29 cellular contexts compared by ENCODE assay signal in the genomic region with DNA sequence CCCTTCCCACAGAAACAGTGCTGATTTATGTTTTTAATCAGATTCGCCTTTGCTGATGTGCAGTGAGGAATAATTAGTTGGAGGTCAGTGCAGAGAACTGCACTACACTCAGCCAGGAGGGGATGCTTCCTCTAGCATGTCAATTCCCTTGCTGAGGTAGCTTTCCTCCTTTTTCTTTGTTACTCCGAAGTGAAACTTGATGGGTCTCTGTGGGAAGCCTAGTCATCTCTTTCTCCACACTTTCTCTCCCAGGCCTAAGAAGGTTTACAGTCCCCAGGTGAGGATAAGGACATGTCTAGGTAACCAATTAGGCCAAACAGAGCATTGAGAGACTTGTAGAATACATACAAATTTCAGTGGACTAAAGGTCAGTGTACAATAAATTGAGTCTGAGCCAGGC.
"Had no signal": no experiment of that assay in that cellular context is flagged by ENCODE, and none has a peak within 500 bp of the region (broad histone marks: within the 10 kb centered on the region; RNA-seq: fewer than 3 reads in every experiment).

No MANE protein-coding gene starts in this region.

- H3K27ac Mint-ChIP-seq: naive thymus-derived CD8-positive, alpha-beta T cell; nephron progenitor cell; stimulated activated effector memory CD8-positive, alpha-beta T cell treated with anti-CD3 and anti-CD28 coated beads, Interleukin-12 subunit alpha, Interleukin-12 subunit beta, amount 100 ng/mL, for 72 hours had no signal

- H3K4me3 Mint-ChIP-seq: naive thymus-derived CD8-positive, alpha-beta T cell; nephron progenitor cell; stimulated activated effector memory CD8-positive, alpha-beta T cell treated with anti-CD3 and anti-CD28 coated beads, Interleukin-12 subunit alpha, Interleukin-12 subunit beta, amount 100 ng/mL, for 72 hours had no signal

- H3K36me3 ChIP-seq: gastrocnemius medialis, left lung, ovary, sigmoid colon, stomach, thyroid gland, vagina had no signal

- DNase-seq: dorsolateral prefrontal cortex; effector CD4-positive, alpha-beta T cell; foreskin fibroblast; gastrocnemius medialis; head of caudate nucleus; left cardiac atrium; left lung; mammary epithelial cell; mesendoderm; naive thymus-derived CD8-positive, alpha-beta T cell; nephron progenitor cell; occipital lobe; ovary; posterior cingulate gyrus; psoas muscle; right cardiac atrium; sigmoid colon; stimulated activated CD4-positive, alpha-beta T cell treated with anti-CD3 and anti-CD28 coated beads, Interleukin-2, amount 100 ng/mL, for 24 hours; stimulated activated CD4-positive, alpha-beta T cell treated with anti-CD3 and anti-CD28 coated beads, Interleukin-4, amount 100 ng/mL, for 24 hours; stimulated activated naive CD4-positive, alpha-beta T cell treated with Interleukin-2 at 50 U/mL for 16 hours; stomach; thyroid gland; trophoblast cell had no signal

- H3K27me3 ChIP-seq: dorsolateral prefrontal cortex, gastrocnemius medialis, left lung, ovary, sigmoid colon, stomach, thyroid gland, vagina had no signal

- H3K4me1 ChIP-seq: gastrocnemius medialis, left lung, psoas muscle, sigmoid colon, stomach, vagina had no signal

- H3K27ac ChIP-seq: dorsolateral prefrontal cortex, epithelial cell of prostate, gastrocnemius medialis, left lung, ovary, psoas muscle, sigmoid colon, stomach, thyroid gland, vagina had no signal

- H3K4me3 ChIP-seq: dorsolateral prefrontal cortex, gastrocnemius medialis, left lung, ovary, psoas muscle, sigmoid colon, stomach, thyroid gland, vagina had no signal

- H3K9me3 ChIP-seq: gastrocnemius medialis, ovary, psoas muscle, thyroid gland, vagina had no signal

- H3K36me3 Mint-ChIP-seq: naive thymus-derived CD8-positive, alpha-beta T cell; stimulated activated effector memory CD8-positive, alpha-beta T cell treated with anti-CD3 and anti-CD28 coated beads, Interleukin-12 subunit alpha, Interleukin-12 subunit beta, amount 100 ng/mL, for 72 hours had no signal

- FAIRE-seq: colon, islet of Langerhans had no signal

- H3K4me1 Mint-ChIP-seq: naive thymus-derived CD8-positive, alpha-beta T cell; nephron progenitor cell; stimulated activated effector memory CD8-positive, alpha-beta T cell treated with anti-CD3 and anti-CD28 coated beads, Interleukin-12 subunit alpha, Interleukin-12 subunit beta, amount 100 ng/mL, for 72 hours had no signal

- ATAC-seq: esophagus mucosa; gastrocnemius medialis; left cardiac atrium; left lung; naive thymus-derived CD8-positive, alpha-beta T cell; psoas muscle; right cardiac atrium; stimulated activated effector memory CD8-positive, alpha-beta T cell treated with anti-CD3 and anti-CD28 coated beads, Interleukin-12 subunit alpha, Interleukin-12 subunit beta, amount 100 ng/mL, for 72 hours had no signal

- H3K9me3 Mint-ChIP-seq: naive thymus-derived CD8-positive, alpha-beta T cell; nephron progenitor cell; stimulated activated effector memory CD8-positive, alpha-beta T cell treated with anti-CD3 and anti-CD28 coated beads, Interleukin-12 subunit alpha, Interleukin-12 subunit beta, amount 100 ng/mL, for 72 hours had no signal
